11 cellular contexts compared by ENCODE assay signal in genomic region chr12:92341333-92341691, GRCh38.
DNase-seq lines count a peak whose midpoint lies in the region; ATAC-seq and TF ChIP-seq lines count a peak whose summit lies in the region.
"Had no signal": no experiment of that assay in that cellular context is flagged by ENCODE, and none has a peak within 500 bp of the region (broad histone marks: within the 10 kb centered on the region; RNA-seq: fewer than 3 reads in every experiment).

No MANE protein-coding gene starts in this region.

- BruUV-seq in Caco-2 (replicated peaks; lab: Mats Ljungman, UMichigan): no TSS peak

- no peak overlapping the region for H3K4me3 ChIP-seq in Caco-2 (ENCODE audit: low read depth, low read length)
- H3K4me3 ChIP-seq in Peyer's patch: peak overlapping the region in 2 of 4 donors; percentile 23 to 24

- no peaks in the 10 kb centered on the region for H3K27me3 Mint-ChIP-seq in Caco-2 (ENCODE audit: insufficient read depth, unreplicated experiment)

- POLR2A ChIA-PET in Caco-2 (lab: Charles Lee): no interaction called here

- H3K9me3 ChIP-seq in Caco-2 (no peaks in the 10 kb centered on the region), Peyer's patch (no peaks in the 10 kb centered on the region)

- TF ChIP-seq CTCF in Caco-2 (IDR thresholded peaks at IDR 0.05; ENCODE audit: insufficient read depth in 1 of 2, low read depth in 1 of 2, low read length in 1 of 2, severe bottlenecking in 1 of 2, unreplicated experiment in 1 of 2) (no peak), Peyer's patch (IDR thresholded peaks at IDR 0.05) (no peak)

- H3K9me3 Mint-ChIP-seq in Caco-2 (ENCODE audit: unreplicated experiment): no peaks in the 10 kb centered on the region

- TF ChIP-seq POLR2A in Peyer's patch (IDR thresholded peaks at IDR 0.05): no peak

- H3K27ac ChIP-seq in Peyer's patch: peak overlapping the region in 3 of 4 donors; percentile 28 to 50 (median 47)

- intact Hi-C loops in Caco-2 (cut with micrococcal nuclease; ENCODE audit: unreplicated experiment): no loop called here

- CTCF ChIA-PET in Caco-2 (lab: Charles Lee): no interaction called here

- peaks cover 6% of the 10 kb centered on the region for H3K4me1 Mint-ChIP-seq in Caco-2 (ENCODE audit: low read depth, unreplicated experiment)

- DNase-seq in Caco-2: no peak
- DNase-seq in Peyer's patch: no peak
- DNase-seq in left lobe of liver (ENCODE audit: low spot score): no peak
- DNase-seq in iPS-NIHi11 (ENCODE audit: low spot score): no peak
- no peak for DNase-seq in EL
- no peak for DNase-seq in superior temporal gyrus (ENCODE audit: extremely low spot score)
- DNase-seq: COR-L47; H9; stimulated activated naive CD4-positive, alpha-beta T cell treated with Interleukin-2 at 50 U/mL for 16 hours had no signal

- peak overlapping the region; percentile 2 for H3K4me3 Mint-ChIP-seq in Caco-2 (ENCODE audit: unreplicated experiment)
- H3K4me3 Mint-ChIP-seq: H9 had no signal

- H3K27me3 ChIP-seq in Caco-2 (replicated peaks; ENCODE audit: control insufficient read depth, insufficient read depth, low read length): no peaks in the 10 kb centered on the region
- no peaks in the 10 kb centered on the region for H3K27me3 ChIP-seq in Peyer's patch

- H3K4me1 ChIP-seq in Caco-2 (no peaks in the 10 kb centered on the region), Peyer's patch (no peaks in the 10 kb centered on the region)

- H3K36me3 ChIP-seq in Caco-2 (ENCODE audit: control insufficient read depth, insufficient read depth, low read length): no peaks in the 10 kb centered on the region
- no peaks in the 10 kb centered on the region for H3K36me3 ChIP-seq in Peyer's patch

- no peak overlapping the region for H3K27ac Mint-ChIP-seq in Caco-2 (ENCODE audit: unreplicated experiment)
- H3K27ac Mint-ChIP-seq: H9 had no signal

- ATAC-seq in GM21423 (IDR thresholded peaks at IDR 0.05; ENCODE audit: unreplicated experiment): peak; percentile 40
- ATAC-seq in left lobe of liver: peak; percentile 50
- no peak for ATAC-seq in HG03442 (IDR thresholded peaks at IDR 0.05; ENCODE audit: unreplicated experiment)

- no peaks in the 10 kb centered on the region for H3K36me3 Mint-ChIP-seq in Caco-2 (ENCODE audit: insufficient read depth, unreplicated experiment)
